29 cellular contexts compared by ENCODE assay signal in genomic region chr2:71155846-71156245, GRCh38.
"Had no signal": no experiment of that assay in that cellular context is flagged by ENCODE, and none has a peak within 500 bp of the region (broad histone marks: within the 10 kb centered on the region; RNA-seq: fewer than 3 reads in every experiment).

No MANE protein-coding gene starts in this region.

- H3K4me3 ChIP-seq: ascending aorta, breast epithelium, cardiac muscle cell, colonic mucosa, gastrocnemius medialis had no signal

- ATAC-seq: activated CD4-positive, CD25-positive, alpha-beta regulatory T cell treated with anti-CD3 and anti-CD28 coated beads, Interleukin-2, amount 50 U/mL, for 24 hours; activated CD8-positive, alpha-beta T cell treated with anti-CD3 and anti-CD28 coated beads for 36 hours; activated naive CD4-positive, alpha-beta T cell treated with anti-CD3 and anti-CD28 coated beads, Interleukin-2, amount 50 U/mL, for 72 hours; activated T-cell treated with anti-CD3 and anti-CD28 coated beads, Interleukin-2, amount 50 U/mL, for 4 hours; activated T-helper 17 cell treated with anti-CD3 and anti-CD28 coated beads, Interleukin-2, amount 50 U/mL, for 72 hours; gastrocnemius medialis; T-helper 17 cell had no signal

- H3K27ac Mint-ChIP-seq: activated B cell treated with CpG ODN at 0.5 μM for 24 hours; activated CD8-positive, alpha-beta T cell treated with anti-CD3 and anti-CD28 coated beads for 36 hours; activated naive CD4-positive, alpha-beta T cell treated with anti-CD3 and anti-CD28 coated beads, Interleukin-2, amount 50 U/mL, for 72 hours; activated naive CD8-positive, alpha-beta T cell treated with anti-CD3 and anti-CD28 coated beads, Interleukin-2, amount 10 ng/mL, durations not matched to agents 7 days and 5 days; activated T-helper 17 cell treated with anti-CD3 and anti-CD28 coated beads, Interleukin-2, amount 50 U/mL, for 72 hours; T-helper 17 cell; T-helper 2 cell treated with Interferon-gamma antibody and Interleukin-4, amounts not matched to agents 5 μg/mL and 100 μg/mL, for 36 hours had no signal

- H3K9me3 Mint-ChIP-seq: activated B cell treated with CpG ODN at 0.5 μM for 24 hours; activated CD8-positive, alpha-beta T cell treated with anti-CD3 and anti-CD28 coated beads for 36 hours; activated naive CD4-positive, alpha-beta T cell treated with anti-CD3 and anti-CD28 coated beads, Interleukin-2, amount 50 U/mL, for 72 hours; activated naive CD8-positive, alpha-beta T cell treated with anti-CD3 and anti-CD28 coated beads, Interleukin-2, amount 10 ng/mL, durations not matched to agents 7 days and 5 days; activated T-cell treated with anti-CD3 and anti-CD28 coated beads, Interleukin-2, amount 50 U/mL, for 4 hours; activated T-helper 17 cell treated with anti-CD3 and anti-CD28 coated beads, Interleukin-2, amount 50 U/mL, for 72 hours; T-helper 2 cell treated with Interferon-gamma antibody and Interleukin-4, amounts not matched to agents 5 μg/mL and 100 μg/mL, for 36 hours had no signal

- H3K27me3 ChIP-seq: ascending aorta, breast epithelium, cardiac muscle cell, colonic mucosa, gastrocnemius medialis had no signal

- H3K4me1 Mint-ChIP-seq: activated T-helper 17 cell treated with anti-CD3 and anti-CD28 coated beads, Interleukin-2, amount 50 U/mL, for 72 hours had no signal

- DNase-seq: activated B cell treated with CpG ODN at 0.5 μM for 24 hours; activated CD4-positive, alpha-beta T cell treated with anti-CD3 and anti-CD28 coated beads for 48 hours; activated CD4-positive, alpha-beta T cell treated with anti-CD3 and anti-CD28 coated beads, Interleukin-2, amount 50 U/mL, for 1 hour; activated CD4-positive, alpha-beta T cell treated with anti-CD3 and anti-CD28 coated beads, Interleukin-2, amount 50 U/mL, for 48 hours; activated CD8-positive, alpha-beta memory T cell treated with anti-CD3 and anti-CD28 coated beads for 24 hours; activated CD8-positive, alpha-beta T cell treated with anti-CD3 and anti-CD28 coated beads for 36 hours; activated effector memory CD4-positive, alpha-beta T cell treated with Interleukin-2 at 50 U/mL for 16 hours; activated gamma-delta T cell treated with Interleukin-2 at 50 U/mL for 16 hours; activated naive CD4-positive, alpha-beta T cell treated with Interleukin-2 at 50 U/mL for 16 hours; activated naive CD8-positive, alpha-beta T cell treated with anti-CD3 and anti-CD28 coated beads, Interleukin-2, amount 10 ng/mL, durations not matched to agents 7 days and 5 days; activated T-cell treated with anti-CD3 and anti-CD28 coated beads, Interleukin-2, amount 50 U/mL, for 4 hours; central memory CD4-positive, alpha-beta T cell; cerebellar nuclear complex; colonic mucosa; effector CD8-positive, alpha-beta T cell; gastrocnemius medialis; T-helper 1 cell; T-helper 17 cell; T1000 had no signal

- H3K27ac ChIP-seq: ascending aorta, breast epithelium, cardiac muscle cell, colonic mucosa, foreskin keratinocyte, gastrocnemius medialis, WERI-Rb-1 had no signal

- H3K36me3 Mint-ChIP-seq: activated naive CD4-positive, alpha-beta T cell treated with anti-CD3 and anti-CD28 coated beads, Interleukin-2, amount 50 U/mL, for 72 hours; activated naive CD8-positive, alpha-beta T cell treated with anti-CD3 and anti-CD28 coated beads, Interleukin-2, amount 10 ng/mL, durations not matched to agents 7 days and 5 days; brain had no signal

- H3K4me3 Mint-ChIP-seq: activated B cell treated with CpG ODN at 0.5 μM for 24 hours; activated CD8-positive, alpha-beta T cell treated with anti-CD3 and anti-CD28 coated beads for 36 hours; activated naive CD8-positive, alpha-beta T cell treated with anti-CD3 and anti-CD28 coated beads, Interleukin-2, amount 10 ng/mL, durations not matched to agents 7 days and 5 days; activated T-cell treated with anti-CD3 and anti-CD28 coated beads, Interleukin-2, amount 50 U/mL, for 4 hours; activated T-helper 17 cell treated with anti-CD3 and anti-CD28 coated beads, Interleukin-2, amount 50 U/mL, for 72 hours; brain; T-helper 17 cell; T-helper 2 cell treated with Interferon-gamma antibody and Interleukin-4, amounts not matched to agents 5 μg/mL and 100 μg/mL, for 36 hours had no signal

- H3K36me3 ChIP-seq: breast epithelium, cardiac muscle cell, colonic mucosa, gastrocnemius medialis, WERI-Rb-1 had no signal

- H3K4me1 ChIP-seq: ascending aorta, breast epithelium, colonic mucosa, foreskin keratinocyte had no signal

- H3K9me3 ChIP-seq: ascending aorta, breast epithelium, colonic mucosa, gastrocnemius medialis had no signal
